13 cellular contexts compared by ENCODE assay signal in the genomic region with DNA sequence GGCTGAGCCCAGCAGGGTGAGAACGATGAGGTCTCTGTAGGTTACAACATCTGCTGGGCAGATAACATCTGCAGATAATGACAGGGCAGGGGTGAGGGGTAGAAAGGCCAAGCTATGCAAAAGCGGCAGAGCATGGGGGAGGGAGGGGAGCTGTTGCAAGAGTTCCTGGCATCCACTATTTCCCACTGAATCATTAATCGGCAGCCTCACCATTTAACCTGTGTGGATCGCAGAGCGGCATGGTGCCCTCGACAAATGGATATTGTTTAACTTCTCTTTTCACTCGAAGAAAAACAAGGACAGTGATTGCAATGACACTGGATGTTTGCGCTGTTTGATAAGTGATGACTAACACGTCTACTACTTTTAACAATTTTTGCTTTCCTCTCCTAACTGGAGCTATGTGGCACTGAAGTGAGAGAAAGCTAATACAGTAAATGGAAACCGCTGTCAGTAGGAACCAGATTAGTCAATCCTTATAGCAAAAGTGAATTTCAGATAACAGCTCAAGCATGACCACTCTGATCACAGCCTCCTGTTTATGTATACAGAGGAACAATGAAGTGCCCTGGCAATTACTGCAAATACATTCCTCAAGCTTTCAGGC.
DNase-seq lines count a peak whose midpoint lies in the region; ATAC-seq and TF ChIP-seq lines count a peak whose summit lies in the region.
"Had no signal": no experiment of that assay in that cellular context is flagged by ENCODE, and none has a peak within 500 bp of the region (broad histone marks: within the 10 kb centered on the region; RNA-seq: fewer than 3 reads in every experiment).

No MANE protein-coding gene starts in this region.

- no peak for TF ChIP-seq EP300 in ovary (IDR thresholded peaks at IDR 0.05)

- TF ChIP-seq POLR2A in thyroid gland (IDR thresholded peaks at IDR 0.05) (no peak), ovary (IDR thresholded peaks at IDR 0.05) (no peak)

- no peak for TF ChIP-seq CTCF in epithelial cell of esophagus (IDR thresholded peaks at IDR 0.05; ENCODE audit: insufficient read depth, low read depth, low read length, missing control alignments)
- no peak for TF ChIP-seq CTCF in thyroid gland (IDR thresholded peaks at IDR 0.05)
- TF ChIP-seq CTCF in ovary (IDR thresholded peaks at IDR 0.05), result no peak

- H3K4me3 ChIP-seq in epithelial cell of esophagus (ENCODE audit: low read length), result peak overlapping the region; percentile 4
- no peak overlapping the region for H3K4me3 ChIP-seq in thyroid gland (replicated peaks in 1 of 3)
- no peak overlapping the region for H3K4me3 ChIP-seq in ovary

- 29 to 32% methylated on average over 10 of the region's 10 CpGs for WGBS in thyroid gland, 2 donors
- 47 to 60% (median 48%) methylated on average over 10 of the region's 10 CpGs for WGBS in ovary, 3 donors

- no peak overlapping the region for H3K27ac ChIP-seq in thyroid gland
- H3K27ac ChIP-seq in ovary, result no peak overlapping the region

- DNase-seq in NCI-H2227 treated with DMSO at 0.1 percent for 48 hours (lab: John Stamatoyannopoulos, UW) (peak; percentile 26), NCI-H2227 (lab: John Stamatoyannopoulos, UW; ENCODE audit: unreplicated experiment) (no peak), NCI-H2196 treated with DMSO at 0.1 percent for 48 hours (lab: John Stamatoyannopoulos, UW; ENCODE audit: unreplicated experiment) (peak; percentile 67), epithelial cell of esophagus (ENCODE audit: low read depth) (peak; percentile 72), thyroid gland (peak; percentile 2), ovary (no peak), superior temporal gyrus (ENCODE audit: extremely low spot score) (no peak)
- DNase-seq: activated CD4-positive, alpha-beta memory T cell treated with anti-CD3 and anti-CD28 coated beads for 36 hours; activated naive CD8-positive, alpha-beta T cell treated with anti-CD3 and anti-CD28 coated beads, Interleukin-2, amount 50 U/mL, for 24 hours; H9; NCI-H1048 had no signal

- H3K9me3 ChIP-seq in thyroid gland (no peaks in the 10 kb centered on the region), ovary (no peaks in the 10 kb centered on the region)

- intact Hi-C loops in thyroid gland (cut with DNase I) (loop anchor here (10.0 kb wide), 1 partner anchor 391 kb away; no protein-coding TSS in a partner anchor), ovary (cut with DNase I) (no loop called here)

- no peaks in the 10 kb centered on the region for H3K36me3 ChIP-seq in thyroid gland
- no peaks in the 10 kb centered on the region for H3K36me3 ChIP-seq in ovary

- no peaks in the 10 kb centered on the region for H3K27me3 ChIP-seq in thyroid gland
- H3K27me3 ChIP-seq in ovary, result no peaks in the 10 kb centered on the region

- ATAC-seq in GM19455 (IDR thresholded peaks at IDR 0.05; ENCODE audit: unreplicated experiment), result no peak
- ATAC-seq: activated naive CD8-positive, alpha-beta T cell treated with anti-CD3 and anti-CD28 coated beads, Interleukin-2, amount 50 U/mL, for 24 hours; SK-N-SH treated with all-trans-retinoic acid at 6 μM for 48 hours had no signal

- H3K4me1 ChIP-seq in thyroid gland (peaks cover 4 to 10% of the 10 kb centered on the region in 2 donors), ovary (ENCODE audit: insufficient read depth) (no peaks in the 10 kb centered on the region)

Comparison
In these comparisons a context has a peak if more than half of its experiments do, and no peak if none do; other contexts are left out.
1. DNase-seq: peak in NCI-H2227 treated with DMSO at 0.1 percent for 48 hours (single experiment), NCI-H2196 treated with DMSO at 0.1 percent for 48 hours (single experiment), epithelial cell of esophagus (single experiment) and thyroid gland (2 of 2); none in NCI-H2227 (single experiment), ovary (0 of 5) and superior temporal gyrus (single experiment).